Comparison of ENCODE assay signal across 22 cellular contexts in genomic region chr9:73889023-73889422, GRCh38.
DNase-seq lines count a peak whose midpoint lies in the region; ATAC-seq, FAIRE-seq and TF ChIP-seq lines count a peak whose summit lies in the region.
"Had no signal": no experiment of that assay in that cellular context is flagged by ENCODE, and none has a peak within 500 bp of the region (broad histone marks: within the 10 kb centered on the region; RNA-seq: fewer than 3 reads in every experiment).

No MANE protein-coding gene starts in this region.

- TF ChIP-seq POLR2A in A549 (IDR thresholded peaks at IDR 0.05; ENCODE audit: low read length) = no peak
- no peak for TF ChIP-seq POLR2A in GM12891 (IDR thresholded peaks at IDR 0.05; ENCODE audit: low read depth, low read length)
- no peak for TF ChIP-seq POLR2A in K562 (conservative IDR thresholded peaks at IDR 0.05)

- no peak overlapping the region for H3K9ac ChIP-seq in K562 (ENCODE audit: insufficient read depth in 1 of 2, low read depth in 2 of 2, low read length in 2 of 2)
- H3K9ac ChIP-seq: BLaER1 treated with 17β-estradiol and CSF1 and Interleukin-3, amounts not matched to agents 10 nM and 100 nM had no signal

- H3K4me3 ChIP-seq in A549 (no peak overlapping the region), K562 (no peak overlapping the region), aorta (ENCODE audit: low read length in 2 of 2) (no peak overlapping the region)
- H3K4me3 ChIP-seq: BLaER1 treated with 17β-estradiol and CSF1 and Interleukin-3, amounts not matched to agents 10 nM and 100 nM had no signal

- H3K4me1 ChIP-seq in A549 (no peaks in the 10 kb centered on the region), K562 (replicated peaks in 1 of 2; ENCODE audit: control insufficient read depth in 2 of 2, insufficient read depth in 2 of 2, low read length in 2 of 2) (no peaks in the 10 kb centered on the region), aorta (ENCODE audit: control insufficient read depth in 1 of 2, insufficient read depth in 2 of 2, low read length in 2 of 2) (no peaks in the 10 kb centered on the region)
- H3K4me1 ChIP-seq: Caco-2 had no signal

- DNase-seq in A549 (ENCODE audit: low read depth in 1 of 2, low spot score in 1 of 2) (no peak), GM12891 (ENCODE audit: insufficient read length, low spot score) (no peak), K562 (ENCODE audit: extremely low read depth in 1 of 4, low spot score in 3 of 4) (no peak), aorta (no peak), globus pallidus (ENCODE audit: low spot score) (no peak)
- DNase-seq in stimulated activated naive CD8-positive, alpha-beta T cell treated with anti-CD3 and anti-CD28 coated beads, Interleukin-15, amount 100 ng/mL, for 72 hours = no peak
- DNase-seq: 8988T; AML-193; Caco-2; Calu3; CD4-positive, alpha-beta T cell; CD8-positive, alpha-beta T cell; DMS79 treated with DMSO at 0.1 percent for 48 hours; GF-D8 had no signal

- FAIRE-seq in A549 (lab: Jason Lieb, UNC) (no peak), GM12891 (lab: Jason Lieb, UNC) (peak; percentile 16), K562 (lab: Jason Lieb, UNC) (no peak)
- FAIRE-seq: A204.1, D721Med, G401.6, GM12892, GM18507 had no signal

- CTCF ChIA-PET in A549 (lab: Yijun Ruan, JAX) = no interaction called here
- CTCF ChIA-PET in K562 (lab: Yijun Ruan, JAX; ENCODE audit: low intra/inter-chr PET ratio) = no interaction called here

- no peaks in the 10 kb centered on the region for H3K9me1 ChIP-seq in K562 (ENCODE audit: control insufficient read depth, insufficient read depth, low read length)

- no peak overlapping the region for H3K4me3 Mint-ChIP-seq in stimulated activated naive CD8-positive, alpha-beta T cell treated with anti-CD3 and anti-CD28 coated beads, Interleukin-15, amount 100 ng/mL, for 72 hours
- H3K4me3 Mint-ChIP-seq: B cell; CD4-positive, alpha-beta T cell; CD8-positive, alpha-beta T cell had no signal

- no peaks in the 10 kb centered on the region for H3K27me3 Mint-ChIP-seq in stimulated activated naive CD8-positive, alpha-beta T cell treated with anti-CD3 and anti-CD28 coated beads, Interleukin-15, amount 100 ng/mL, for 72 hours
- H3K27me3 Mint-ChIP-seq: B cell; CD4-positive, alpha-beta T cell had no signal

- H3K27me3 ChIP-seq in K562 (ENCODE audit: control insufficient read depth in 2 of 2, insufficient read depth in 2 of 2, low read length in 2 of 2) = no peaks in the 10 kb centered on the region
- H3K27me3 ChIP-seq in aorta (ENCODE audit: control insufficient read depth in 1 of 2, insufficient read depth in 2 of 2, low read length in 1 of 2) = no peaks in the 10 kb centered on the region
- H3K27me3 ChIP-seq: BLaER1 treated with 17β-estradiol and CSF1 and Interleukin-3, amounts not matched to agents 10 nM and 100 nM had no signal

- intact Hi-C loops in K562 (cut with micrococcal nuclease) (no loop called here), aorta (cut with DNase I) (no loop called here)

- H3K36me3 ChIP-seq in K562 (ENCODE audit: control insufficient read depth, insufficient read depth, low read length) (no peaks in the 10 kb centered on the region), aorta (ENCODE audit: control insufficient read depth in 1 of 2, insufficient read depth in 2 of 2, low read length in 1 of 2) (no peaks in the 10 kb centered on the region)
- H3K36me3 ChIP-seq: BLaER1 treated with 17β-estradiol and CSF1 and Interleukin-3, amounts not matched to agents 10 nM and 100 nM had no signal

- no peak overlapping the region for H3K4me2 ChIP-seq in A549
- no peak overlapping the region for H3K4me2 ChIP-seq in K562 (ENCODE audit: insufficient read depth, low read length)
- H3K4me2 ChIP-seq: BLaER1 treated with 17β-estradiol and CSF1 and Interleukin-3, amounts not matched to agents 10 nM and 100 nM had no signal

- no peaks in the 10 kb centered on the region for H4K20me1 ChIP-seq in K562 (replicated peaks; ENCODE audit: control insufficient read depth, insufficient read depth, low read length)
- H4K20me1 ChIP-seq: BLaER1 treated with 17β-estradiol and CSF1 and Interleukin-3, amounts not matched to agents 10 nM and 100 nM had no signal

- H3K9me3 Mint-ChIP-seq in stimulated activated naive CD8-positive, alpha-beta T cell treated with anti-CD3 and anti-CD28 coated beads, Interleukin-15, amount 100 ng/mL, for 72 hours = peaks cover 12 to 32% of the 10 kb centered on the region in 2 donors

- WGBS in A549 (ENCODE audit: missing lambda C conversion rate) = 28% methylated on average over 2 of the region's 2 CpGs
- WGBS in K562 (ENCODE audit: insufficient coverage, low coverage, missing lambda C conversion rate) = 81% methylated on average over 2 of the region's 2 CpGs
- 84 to 88% methylated on average over 2 of the region's 2 CpGs for WGBS in aorta, 2 donors

- no peak overlapping the region for H3K27ac ChIP-seq in A549
- no peak overlapping the region for H3K27ac ChIP-seq in K562 (ENCODE audit: extremely low read depth, low read depth, low read length)
- no peak overlapping the region for H3K27ac ChIP-seq in aorta (ENCODE audit: low read depth in 1 of 2, low read length in 2 of 2)
- H3K27ac ChIP-seq: BLaER1 treated with 17β-estradiol and CSF1 and Interleukin-3, amounts not matched to agents 10 nM and 100 nM; C4-2B had no signal

- TF ChIP-seq CTCF in A549 (IDR thresholded peaks at IDR 0.05) = no peak
- no peak for TF ChIP-seq CTCF in K562 (IDR thresholded peaks at IDR 0.05 in 2 of 3, conservative IDR thresholded peaks at IDR 0.05 in 1 of 3; ENCODE audit: insufficient read depth in 2 of 3, low read depth in 1 of 3, low read length in 3 of 3)

- no peaks in the 10 kb centered on the region for H3K9me3 ChIP-seq in A549
- no peaks in the 10 kb centered on the region for H3K9me3 ChIP-seq in K562 (replicated peaks; ENCODE audit: control insufficient read depth, insufficient read depth, low read depth, low read length)
- H3K9me3 ChIP-seq in aorta (ENCODE audit: control insufficient read depth, low read length) = no peaks in the 10 kb centered on the region
- H3K9me3 ChIP-seq: Caco-2 had no signal

- no peak overlapping the region for H3K27ac Mint-ChIP-seq in stimulated activated naive CD8-positive, alpha-beta T cell treated with anti-CD3 and anti-CD28 coated beads, Interleukin-15, amount 100 ng/mL, for 72 hours
- H3K27ac Mint-ChIP-seq: B cell; CD4-positive, alpha-beta T cell; CD8-positive, alpha-beta T cell had no signal

- no peak for TF ChIP-seq RAD21 in A549 (conservative IDR thresholded peaks at IDR 0.05 in 1 of 2, IDR thresholded peaks at IDR 0.05 in 1 of 2)
- TF ChIP-seq RAD21 in K562 (CRISPR knock-in tag; conservative IDR thresholded peaks at IDR 0.05 in 1 of 2, IDR thresholded peaks at IDR 0.05 in 1 of 2) = no peak

- H3K4me1 Mint-ChIP-seq in stimulated activated naive CD8-positive, alpha-beta T cell treated with anti-CD3 and anti-CD28 coated beads, Interleukin-15, amount 100 ng/mL, for 72 hours = no peaks in the 10 kb centered on the region
- H3K4me1 Mint-ChIP-seq: B cell had no signal

- H3K79me2 ChIP-seq in K562 (ENCODE audit: control insufficient read depth, insufficient read depth, low read length) = no peaks in the 10 kb centered on the region

- ATAC-seq in A549 (no peak), K562 (no peak), aorta (ENCODE audit: low FRiP score) (no peak)
- no peak for ATAC-seq in stimulated activated naive CD8-positive, alpha-beta T cell treated with anti-CD3 and anti-CD28 coated beads, Interleukin-15, amount 100 ng/mL, for 72 hours
- ATAC-seq: CD8-positive, alpha-beta T cell had no signal

- POLR2A ChIA-PET in A549 (lab: Yijun Ruan, JAX) (no interaction called here), K562 (lab: Yijun Ruan, JAX) (no interaction called here)

- in situ Hi-C loops in K562 (cut with MboI) = no loop called here

- no TSS peak for BruUV-seq in K562 (replicated peaks; lab: Mats Ljungman, UMichigan)

- TF ChIP-seq EP300 in A549 (IDR thresholded peaks at IDR 0.05) (no peak), K562 (IDR thresholded peaks at IDR 0.05; ENCODE audit: low read length) (no peak)

- H2AFZ ChIP-seq in K562 (ENCODE audit: low read depth, low read length) = no peak overlapping the region

TF ChIP-seq in A549, 52 proteins besides CTCF, POLR2A, EP300 and RAD21:
- TF ChIP-seq MAFK (IDR thresholded peaks at IDR 0.05; ENCODE audit: partially characterized antibody) (peak; percentile 28), NR3C1 (IDR thresholded peaks at IDR 0.05) (no peak)

TF ChIP-seq in GM12891, 5 proteins besides CTCF, POLR2A, EP300 and RAD21:
- TF ChIP-seq POU2F2 (IDR thresholded peaks at IDR 0.05; ENCODE audit: low read depth, low read length) (no peak), SPI1 (IDR thresholded peaks at IDR 0.05; ENCODE audit: low read depth, low read length) (no peak), PAX5 (IDR thresholded peaks at IDR 0.05; ENCODE audit: insufficient read depth, low read length, severe bottlenecking) (no peak), TAF1 (IDR thresholded peaks at IDR 0.05; ENCODE audit: low read depth, low read length) (no peak), POLR2AphosphoS5 (IDR thresholded peaks at IDR 0.05; ENCODE audit: low read depth, low read length) (no peak)

TF ChIP-seq in K562, 482 proteins besides CTCF, POLR2A, EP300 and RAD21:
- TF ChIP-seq BRF2 (IDR thresholded peaks at IDR 0.05; ENCODE audit: borderline replicate concordance, insufficient read depth, insufficient read length) (no peak), POLR3A (IDR thresholded peaks at IDR 0.05; ENCODE audit: borderline replicate concordance, extremely low read depth, insufficient read depth, insufficient read length) (no peak), ARID1B (IDR thresholded peaks at IDR 0.05) (no peak), ZNF316 (IDR thresholded peaks at IDR 0.05) (peak; percentile 36; the same call in 1 of the 2 replicates), CBX5 (IDR thresholded peaks at IDR 0.05; ENCODE audit: borderline replicate concordance, low read depth) (no peak), L3MBTL2 (IDR thresholded peaks at IDR 0.05) (no peak)
TF ChIP-seq in K562: peak in this region for 1.

Comparison
In these comparisons a context has a peak if more than half of its experiments do, and no peak if none do; other contexts are left out.
1. Of the 35 proteins assayed by ChIP-seq in both K562 and A549: peak only in K562: none; only in A549: MAFK; in both: none; in neither: 34.